Comparison of ENCODE assay signal across 7 cellular contexts in genomic region chr10:30782543-30783461, GRCh38.
DNase-seq lines count a peak whose midpoint lies in the region; ATAC-seq and TF ChIP-seq lines count a peak whose summit lies in the region.

No MANE protein-coding gene starts in this region.

- no peaks in the 10 kb centered on the region for H3K9me3 Mint-ChIP-seq in T-helper 2 cell treated with Interferon-gamma antibody and Interleukin-4, amounts not matched to agents 5 μg/mL and 100 μg/mL, for 36 hours

- no peak for TF ChIP-seq CTCF in WERI-Rb-1 (IDR thresholded peaks at IDR 0.05; ENCODE audit: low read depth, low read length)

- no peaks in the 10 kb centered on the region for H3K36me3 Mint-ChIP-seq in T-helper 2 cell treated with Interferon-gamma antibody and Interleukin-4, amounts not matched to agents 5 μg/mL and 100 μg/mL, for 36 hours (ENCODE audit: low read depth)

- peak overlapping the region; percentile 46 for H3K9ac ChIP-seq in mucosa of stomach (ENCODE audit: low read length)

- no peaks in the 10 kb centered on the region for H3K27me3 ChIP-seq in WERI-Rb-1 (ENCODE audit: insufficient read depth, low read depth, severe bottlenecking)
- H3K27me3 ChIP-seq in mucosa of stomach (ENCODE audit: control insufficient read depth, insufficient read depth, low read length), result no peaks in the 10 kb centered on the region

- H3K9me3 ChIP-seq in WERI-Rb-1 (ENCODE audit: severe bottlenecking), result no peaks in the 10 kb centered on the region
- no peaks in the 10 kb centered on the region for H3K9me3 ChIP-seq in mucosa of stomach (ENCODE audit: control insufficient read depth, low read length)

- no peaks in the 10 kb centered on the region for H3K27me3 Mint-ChIP-seq in T-helper 2 cell treated with Interferon-gamma antibody and Interleukin-4, amounts not matched to agents 5 μg/mL and 100 μg/mL, for 36 hours (ENCODE audit: low read depth)

- H3K4me1 ChIP-seq in mucosa of stomach (ENCODE audit: control insufficient read depth, insufficient read depth, low read length), result peaks cover 24% of the 10 kb centered on the region

- H3K36me3 ChIP-seq in WERI-Rb-1 (no peaks in the 10 kb centered on the region), mucosa of stomach (ENCODE audit: control insufficient read depth, insufficient read depth, low read length) (no peaks in the 10 kb centered on the region)

- H3K4me3 ChIP-seq in WERI-Rb-1 (ENCODE audit: low read depth, low read length), result peak overlapping the region; percentile 69
- H3K4me3 ChIP-seq in mucosa of stomach (ENCODE audit: low read length), result no peak overlapping the region

- peaks cover 15% of the 10 kb centered on the region for H3K4me1 Mint-ChIP-seq in T-helper 2 cell treated with Interferon-gamma antibody and Interleukin-4, amounts not matched to agents 5 μg/mL and 100 μg/mL, for 36 hours (ENCODE audit: low read depth)

- H3K27ac ChIP-seq in WERI-Rb-1, result peak overlapping the region; percentile 33; the same call in 1 of the 2 replicates

- no peak overlapping the region for H3K27ac Mint-ChIP-seq in T-helper 2 cell treated with Interferon-gamma antibody and Interleukin-4, amounts not matched to agents 5 μg/mL and 100 μg/mL, for 36 hours

- DNase-seq in WERI-Rb-1 (peak; percentile 39), DMS79 (lab: John Stamatoyannopoulos, UW) (no peak), NCI-H526 (lab: John Stamatoyannopoulos, UW) (no peak)
- DNase-seq in T-helper 2 cell treated with Interferon-gamma antibody and Interleukin-4, amounts not matched to agents 5 μg/mL and 100 μg/mL, for 36 hours (ENCODE audit: low spot score), result no peak

- H3K4me3 Mint-ChIP-seq in T-helper 2 cell treated with Interferon-gamma antibody and Interleukin-4, amounts not matched to agents 5 μg/mL and 100 μg/mL, for 36 hours, result no peak overlapping the region

- ATAC-seq in GM19025 (IDR thresholded peaks at IDR 0.05; ENCODE audit: low read depth, unreplicated experiment) (peak; percentile 62), HG03108 (IDR thresholded peaks at IDR 0.05; ENCODE audit: unreplicated experiment) (peak; percentile 63)
